ENCODE assay signal across 15 cellular contexts in the genomic region with DNA sequence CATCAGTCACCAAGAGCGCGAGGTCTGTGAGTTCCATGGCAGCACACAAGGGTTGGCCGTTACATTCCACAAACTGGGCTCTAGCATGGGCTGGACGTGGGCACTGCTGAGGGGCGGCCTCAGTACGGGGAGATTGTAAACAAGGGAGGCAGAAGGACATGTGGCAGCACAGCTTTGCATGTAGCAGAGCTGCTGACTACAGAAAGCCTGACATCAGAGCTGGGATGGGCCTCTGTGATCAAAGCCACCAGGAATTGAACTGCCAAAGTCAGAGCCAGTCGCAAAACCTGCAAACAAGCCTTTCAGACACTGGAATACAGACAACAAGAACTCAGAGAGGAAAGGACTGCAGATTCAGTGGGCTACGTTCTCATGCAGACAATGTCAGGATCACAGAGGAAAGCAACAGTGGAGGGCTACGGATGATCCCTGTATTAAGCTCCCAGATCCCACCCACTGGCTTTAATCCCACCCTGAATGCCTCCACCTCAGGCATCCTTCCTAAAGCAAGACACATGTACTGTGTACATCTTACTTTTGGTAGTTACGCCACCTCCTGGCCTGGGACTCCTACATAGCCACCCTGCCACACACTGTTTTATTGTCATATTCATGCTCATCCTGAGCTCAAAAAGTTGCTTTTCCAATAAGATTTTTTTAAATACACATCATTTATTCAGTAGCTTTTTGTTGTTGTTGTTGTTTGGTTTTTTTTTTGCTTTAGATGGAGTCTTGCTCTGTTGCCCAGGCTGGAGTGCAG.
DNase-seq lines count a peak whose midpoint lies in the region; ATAC-seq, FAIRE-seq and TF ChIP-seq lines count a peak whose summit lies in the region.
"Had no signal": no experiment of that assay in that cellular context is flagged by ENCODE, and none has a peak within 500 bp of the region (broad histone marks: within the 10 kb centered on the region; RNA-seq: fewer than 3 reads in every experiment).

No MANE protein-coding gene starts in this region.

- CTCF ChIA-PET in MCF 10A (lab: Yijun Ruan, JAX), result interaction anchor here (0.6 to 8.0 kb wide), 28 partner anchors 9 to 1043 kb away, joined by 3 to 286 read pairs (median 8); a partner anchor contains a TSS
- CTCF ChIA-PET in activated CD4-positive, alpha-beta T cell treated with anti-CD3 and anti-CD28 coated beads, Interleukin-2, amount 10 ng/mL, durations not matched to agents 7 days and 5 days (lab: Charles Lee), result interaction anchor here (0.6 to 0.7 kb wide), 2 partner anchors 654 to 1557 kb away, joined by 3 read pairs; no protein-coding TSS in a partner anchor

- DNase-seq in MCF 10A (ENCODE audit: unreplicated experiment), result peak; percentile 24
- DNase-seq in breast epithelium (ENCODE audit: low spot score in 2 of 2), result no peak
- peak; percentile 88 for DNase-seq in NCI-H82 (lab: John Stamatoyannopoulos, UW)
- DNase-seq in ecto neural progenitor cell (ENCODE audit: low spot score), result peak; percentile 47
- DNase-seq in substantia nigra (lab: John Stamatoyannopoulos, UW), result peak in 5 of 49 donors; percentile 3 to 25 (median 5)
- no peak for DNase-seq in pancreas
- DNase-seq in activated CD4-positive, alpha-beta T cell treated with anti-CD3 and anti-CD28 coated beads, Interleukin-2, amount 10 ng/mL, durations not matched to agents 7 days and 5 days, result no peak
- DNase-seq: activated CD4-positive, alpha-beta memory T cell treated with anti-CD3 and anti-CD28 coated beads, Interleukin-2, amount 10 ng/mL, durations not matched to agents 7 days and 5 days; activated naive CD8-positive, alpha-beta T cell treated with anti-CD3 and anti-CD28 coated beads for 36 hours; effector CD8-positive, alpha-beta T cell; hippocampal formation; NCI-H510A; ovary; stimulated activated CD4-positive, alpha-beta T cell treated with anti-CD3 and anti-CD28 coated beads, Interleukin-2, amount 100 ng/mL, for 24 hours had no signal

- no peak for TF ChIP-seq CTCF in MCF 10A (IDR thresholded peaks at IDR 0.05; ENCODE audit: unreplicated experiment)
- TF ChIP-seq CTCF in breast epithelium (IDR thresholded peaks at IDR 0.05), result no peak
- no peak for TF ChIP-seq CTCF in pancreas (IDR thresholded peaks at IDR 0.05)

- H3K9me3 ChIP-seq in breast epithelium (no peaks in the 10 kb centered on the region), pancreas (no peaks in the 10 kb centered on the region)
- H3K9me3 ChIP-seq: ovary had no signal

- FAIRE-seq in pancreas (lab: Jason Lieb, UNC), result no peak

- 93 to 96% methylated on average over 10 of the region's 10 CpGs for WGBS in pancreas, 2 donors

- H3K27ac ChIP-seq in breast epithelium, result no peak overlapping the region
- H3K27ac ChIP-seq in substantia nigra (ENCODE audit: low read depth, low read length, poor library complexity, severe bottlenecking), result peak overlapping the region; percentile 54
- H3K27ac ChIP-seq in pancreas, result no peak overlapping the region
- H3K27ac ChIP-seq: ovary had no signal

- no peak overlapping the region for H3K27ac Mint-ChIP-seq in MCF 10A (ENCODE audit: low read depth, unreplicated experiment)
- H3K27ac Mint-ChIP-seq in activated CD4-positive, alpha-beta T cell treated with anti-CD3 and anti-CD28 coated beads, Interleukin-2, amount 10 ng/mL, durations not matched to agents 7 days and 5 days, result no peak overlapping the region
- H3K27ac Mint-ChIP-seq: activated CD4-positive, alpha-beta memory T cell treated with anti-CD3 and anti-CD28 coated beads, Interleukin-2, amount 10 ng/mL, durations not matched to agents 7 days and 5 days; activated naive CD8-positive, alpha-beta T cell treated with anti-CD3 and anti-CD28 coated beads for 36 hours had no signal

- no TSS peak for BruUV-seq in MCF 10A (replicated peaks; lab: Mats Ljungman, UMichigan)

- no peak overlapping the region for H3K4me3 ChIP-seq in breast epithelium
- H3K4me3 ChIP-seq in pancreas, result no peak overlapping the region
- H3K4me3 ChIP-seq: ovary had no signal

- no peak for ATAC-seq in pancreas
- no peak for ATAC-seq in HG03457 (IDR thresholded peaks at IDR 0.05; ENCODE audit: unreplicated experiment)

- H3K4me1 Mint-ChIP-seq in MCF 10A (ENCODE audit: insufficient read depth, unreplicated experiment), result peaks cover 9% of the 10 kb centered on the region
- no peaks in the 10 kb centered on the region for H3K4me1 Mint-ChIP-seq in activated CD4-positive, alpha-beta T cell treated with anti-CD3 and anti-CD28 coated beads, Interleukin-2, amount 10 ng/mL, durations not matched to agents 7 days and 5 days
- H3K4me1 Mint-ChIP-seq: activated CD4-positive, alpha-beta memory T cell treated with anti-CD3 and anti-CD28 coated beads, Interleukin-2, amount 10 ng/mL, durations not matched to agents 7 days and 5 days; activated naive CD8-positive, alpha-beta T cell treated with anti-CD3 and anti-CD28 coated beads for 36 hours had no signal

- H3K36me3 ChIP-seq in breast epithelium, result no peaks in the 10 kb centered on the region
- H3K36me3 ChIP-seq in pancreas, result no peaks in the 10 kb centered on the region
- H3K36me3 ChIP-seq: ovary had no signal

- no peaks in the 10 kb centered on the region for H3K27me3 Mint-ChIP-seq in MCF 10A (ENCODE audit: insufficient read depth, unreplicated experiment)
- H3K27me3 Mint-ChIP-seq in activated CD4-positive, alpha-beta T cell treated with anti-CD3 and anti-CD28 coated beads, Interleukin-2, amount 10 ng/mL, durations not matched to agents 7 days and 5 days, result peaks cover 4% of the 10 kb centered on the region
- H3K27me3 Mint-ChIP-seq: activated CD4-positive, alpha-beta memory T cell treated with anti-CD3 and anti-CD28 coated beads, Interleukin-2, amount 10 ng/mL, durations not matched to agents 7 days and 5 days had no signal

- H3K4me1 ChIP-seq in breast epithelium, result no peaks in the 10 kb centered on the region
- no peaks in the 10 kb centered on the region for H3K4me1 ChIP-seq in pancreas

- H3K27me3 ChIP-seq in breast epithelium (no peaks in the 10 kb centered on the region), pancreas (no peaks in the 10 kb centered on the region)
- H3K27me3 ChIP-seq: ovary had no signal

- POLR2A ChIA-PET in MCF 10A (lab: Yijun Ruan, JAX), result interaction anchor here (0.8 to 1.7 kb wide), 2 partner anchors 10 to 112 kb away, joined by 3 to 6 read pairs; no protein-coding TSS in a partner anchor
- POLR2A ChIA-PET in activated CD4-positive, alpha-beta T cell treated with anti-CD3 and anti-CD28 coated beads, Interleukin-2, amount 10 ng/mL, durations not matched to agents 7 days and 5 days (lab: Charles Lee), result interaction anchor here (0.6 kb wide), 2 partner anchors 1086 to 1610 kb away, joined by 3 to 4 read pairs; a partner anchor contains a TSS

- intact Hi-C loops in MCF 10A (cut with micrococcal nuclease), result no loop called here
- intact Hi-C loops in breast epithelium (cut with DNase I; ENCODE audit: low total_unique reads), result no loop called here
- intact Hi-C loops in pancreas (cut with DNase I), result no loop called here

- TF ChIP-seq POLR2A in breast epithelium (IDR thresholded peaks at IDR 0.05), result no peak

- peaks cover 7% of the 10 kb centered on the region for H3K36me3 Mint-ChIP-seq in MCF 10A (ENCODE audit: insufficient read depth, unreplicated experiment)
- no peaks in the 10 kb centered on the region for H3K36me3 Mint-ChIP-seq in activated CD4-positive, alpha-beta T cell treated with anti-CD3 and anti-CD28 coated beads, Interleukin-2, amount 10 ng/mL, durations not matched to agents 7 days and 5 days (ENCODE audit: low read depth)
- H3K36me3 Mint-ChIP-seq: activated naive CD8-positive, alpha-beta T cell treated with anti-CD3 and anti-CD28 coated beads for 36 hours had no signal

- no peaks in the 10 kb centered on the region for H3K9me3 Mint-ChIP-seq in MCF 10A (ENCODE audit: unreplicated experiment)
- peaks cover 4% of the 10 kb centered on the region for H3K9me3 Mint-ChIP-seq in activated CD4-positive, alpha-beta T cell treated with anti-CD3 and anti-CD28 coated beads, Interleukin-2, amount 10 ng/mL, durations not matched to agents 7 days and 5 days
- H3K9me3 Mint-ChIP-seq: activated CD4-positive, alpha-beta memory T cell treated with anti-CD3 and anti-CD28 coated beads, Interleukin-2, amount 10 ng/mL, durations not matched to agents 7 days and 5 days; activated naive CD8-positive, alpha-beta T cell treated with anti-CD3 and anti-CD28 coated beads for 36 hours had no signal

- H3K4me3 Mint-ChIP-seq in MCF 10A (ENCODE audit: unreplicated experiment), result no peak overlapping the region
- no peak overlapping the region for H3K4me3 Mint-ChIP-seq in activated CD4-positive, alpha-beta T cell treated with anti-CD3 and anti-CD28 coated beads, Interleukin-2, amount 10 ng/mL, durations not matched to agents 7 days and 5 days
- H3K4me3 Mint-ChIP-seq: activated CD4-positive, alpha-beta memory T cell treated with anti-CD3 and anti-CD28 coated beads, Interleukin-2, amount 10 ng/mL, durations not matched to agents 7 days and 5 days; activated naive CD8-positive, alpha-beta T cell treated with anti-CD3 and anti-CD28 coated beads for 36 hours had no signal

Comparison
In these comparisons a context has a peak if more than half of its experiments do, and no peak if none do; other contexts are left out.
1. DNase-seq: peak in MCF 10A (single experiment), NCI-H82 (single experiment) and ecto neural progenitor cell (single experiment); none in breast epithelium (0 of 2), pancreas (0 of 6) and activated CD4-positive, alpha-beta T cell treated with anti-CD3 and anti-CD28 coated beads, Interleukin-2, amount 10 ng/mL, durations not matched to agents 7 days and 5 days (single experiment).